Comparison of ENCODE assay signal across 5 cellular contexts in genomic region chr9:18741331-18741730, GRCh38.
"Had no signal": no experiment of that assay in that cellular context is flagged by ENCODE, and none has a peak within 500 bp of the region (broad histone marks: within the 10 kb centered on the region; RNA-seq: fewer than 3 reads in every experiment).

No MANE protein-coding gene starts in this region.

- H3K4me3 Mint-ChIP-seq: IgD-negative memory B cell had no signal

- H3K9me3 Mint-ChIP-seq: IgD-negative memory B cell had no signal

- H3K27ac ChIP-seq: HL-60 had no signal

- H3K4me3 ChIP-seq: K562 had no signal

- H3K27ac Mint-ChIP-seq: IgD-negative memory B cell had no signal

- DNase-seq: IMR-90, KBM-7 had no signal

- H3K4me1 Mint-ChIP-seq: IgD-negative memory B cell had no signal

- H3K36me3 Mint-ChIP-seq: IgD-negative memory B cell had no signal

- H3K27me3 Mint-ChIP-seq: IgD-negative memory B cell had no signal
